Comparison of ENCODE assay signal across 20 cellular contexts in genomic region chr4:8664976-8665375, GRCh38.
DNase-seq lines count a peak whose midpoint lies in the region; ATAC-seq and TF ChIP-seq lines count a peak whose summit lies in the region.
"Had no signal": no experiment of that assay in that cellular context is flagged by ENCODE, and none has a peak within 500 bp of the region (broad histone marks: within the 10 kb centered on the region; RNA-seq: fewer than 3 reads in every experiment).

No MANE protein-coding gene starts in this region.

- TF ChIP-seq CTCF in AG04450 (IDR thresholded peaks at IDR 0.05; ENCODE audit: low read depth, low read length) (0 out of 2 replicates have a peak, but pooled peaks have one; percentile 2), GM12864 (IDR thresholded peaks at IDR 0.05; ENCODE audit: low read depth, low read length, missing control alignments) (peak; percentile 6), WERI-Rb-1 (IDR thresholded peaks at IDR 0.05; ENCODE audit: low read depth, low read length) (peak; percentile 36; the same call in 1 of the 2 replicates), GM20000 (IDR thresholded peaks at IDR 0.05; ENCODE audit: extremely low read depth, missing control alignments) (no peak)

- H3K27ac Mint-ChIP-seq in activated CD4-positive, alpha-beta T cell treated with anti-CD3 and anti-CD28 coated beads for 36 hours, result no peak overlapping the region

- intact Hi-C loops in posterior vena cava (cut with DNase I), result no loop called here
- intact Hi-C loops in activated CD4-positive, alpha-beta T cell treated with anti-CD3 and anti-CD28 coated beads for 36 hours (cut with DNase I, micrococcal nuclease), result no loop called here

- H3K27me3 ChIP-seq in AG04450 (ENCODE audit: control insufficient read depth, insufficient read depth, low read length) (no peaks in the 10 kb centered on the region), WERI-Rb-1 (ENCODE audit: insufficient read depth, low read depth, severe bottlenecking) (no peaks in the 10 kb centered on the region)

- DNase-seq in AG04450 (ENCODE audit: low read depth, low spot score) (no peak), GM12864 (ENCODE audit: low read depth) (no peak), WERI-Rb-1 (no peak), posterior vena cava (ENCODE audit: low spot score) (peak; percentile 23), GM20000 (ENCODE audit: low spot score) (no peak)
- no peak for DNase-seq in activated CD4-positive, alpha-beta T cell treated with anti-CD3 and anti-CD28 coated beads for 36 hours
- DNase-seq: C1 segment of cervical spinal cord, DMS79, NCI-H1105, NCI-H1694 treated with DMSO at 0.1 percent for 48 hours, NCI-H2107, NCI-H2227 treated with DMSO at 0.1 percent for 48 hours, NCI-H510A treated with DMSO at 0.1 percent for 48 hours, NCI-H774, RPMI8226, SIG-M5 had no signal

- H3K36me3 ChIP-seq in WERI-Rb-1, result no peaks in the 10 kb centered on the region
- H3K36me3 ChIP-seq: HAP-1 had no signal

- H3K4me3 Mint-ChIP-seq in activated CD4-positive, alpha-beta T cell treated with anti-CD3 and anti-CD28 coated beads for 36 hours, result no peak overlapping the region

- POLR2A ChIA-PET in AG04450 (lab: Yijun Ruan, JAX), result no interaction called here
- POLR2A ChIA-PET in activated CD4-positive, alpha-beta T cell treated with anti-CD3 and anti-CD28 coated beads for 36 hours (lab: Charles Lee), result no interaction called here

- no peak for ATAC-seq in activated CD4-positive, alpha-beta T cell treated with anti-CD3 and anti-CD28 coated beads for 36 hours
- ATAC-seq in HG02970 (IDR thresholded peaks at IDR 0.05; ENCODE audit: low FRiP score, unreplicated experiment), result no peak
- ATAC-seq: K562, PC-3 had no signal

- H3K4me1 Mint-ChIP-seq in activated CD4-positive, alpha-beta T cell treated with anti-CD3 and anti-CD28 coated beads for 36 hours, result no peaks in the 10 kb centered on the region

- H3K27ac ChIP-seq in AG04450 (ENCODE audit: low read depth, low read length), result no peak overlapping the region
- no peak overlapping the region for H3K27ac ChIP-seq in WERI-Rb-1

- H3K9me3 Mint-ChIP-seq in activated CD4-positive, alpha-beta T cell treated with anti-CD3 and anti-CD28 coated beads for 36 hours (ENCODE audit: low read depth), result peaks cover 2% of the 10 kb centered on the region

- peaks cover 17% of the 10 kb centered on the region for H3K27me3 Mint-ChIP-seq in activated CD4-positive, alpha-beta T cell treated with anti-CD3 and anti-CD28 coated beads for 36 hours

- no peak overlapping the region for H3K4me3 ChIP-seq in AG04450 (ENCODE audit: low read depth, low read length)
- H3K4me3 ChIP-seq in GM12864 (ENCODE audit: low read depth, low read length), result no peak overlapping the region
- no peak overlapping the region for H3K4me3 ChIP-seq in WERI-Rb-1 (ENCODE audit: low read depth, low read length)
- H3K4me3 ChIP-seq: HAP-1, K562 had no signal

- no peaks in the 10 kb centered on the region for H3K36me3 Mint-ChIP-seq in activated CD4-positive, alpha-beta T cell treated with anti-CD3 and anti-CD28 coated beads for 36 hours (ENCODE audit: low read depth)

- no peaks in the 10 kb centered on the region for H3K9me3 ChIP-seq in AG04450 (ENCODE audit: control insufficient read depth, insufficient read depth, low read length)
- peaks cover 2% of the 10 kb centered on the region for H3K9me3 ChIP-seq in WERI-Rb-1 (ENCODE audit: severe bottlenecking)
- H3K9me3 ChIP-seq: HAP-1 had no signal

- CTCF ChIA-PET in AG04450 (lab: Charles Lee), result no interaction called here
- CTCF ChIA-PET in activated CD4-positive, alpha-beta T cell treated with anti-CD3 and anti-CD28 coated beads for 36 hours (lab: Charles Lee), result no interaction called here
